In genomic region chr7:102451371-102452054, GRCh38 we compare ENCODE assay signal across 13 cellular contexts. TPM values are rescaled to one million over a fixed set of nuclear protein-coding genes. Genes with fewer than 3 reads are reported as not detected.
DNase-seq lines count a peak whose midpoint lies in the region; ATAC-seq and TF ChIP-seq lines count a peak whose summit lies in the region.
"Had no signal": no experiment of that assay in that cellular context is flagged by ENCODE, and none has a peak within 500 bp of the region (broad histone marks: within the 10 kb centered on the region; RNA-seq: fewer than 3 reads in every experiment).

No MANE protein-coding gene starts in this region.

- H3K36me3 ChIP-seq in endodermal cell (ENCODE audit: control insufficient read depth, insufficient read depth, low read length) (no peaks in the 10 kb centered on the region), neuronal stem cell (replicated peaks in 1 of 2; ENCODE audit: control insufficient read depth in 2 of 2, insufficient read depth in 2 of 2, low read length in 2 of 2) (peaks cover 12 to 36% of the 10 kb centered on the region in 2 donors)

- H3K4me1 Mint-ChIP-seq in endodermal cell = no peaks in the 10 kb centered on the region

- H2AK5ac ChIP-seq in neuronal stem cell (ENCODE audit: low read depth, low read length) = peak overlapping the region; percentile 28

- H2BK15ac ChIP-seq in neuronal stem cell (ENCODE audit: low read length) = no peak overlapping the region

- H3K4me3 ChIP-seq in endodermal cell (ENCODE audit: low read length) = no peak overlapping the region
- H3K4me3 ChIP-seq in neuronal stem cell (ENCODE audit: low read length in 2 of 2) = no peak overlapping the region
- H3K4me3 ChIP-seq: pancreas, suprapubic skin had no signal

- 74 to 89% methylated on average over 12 to 23 of the region's 23 CpGs for WGBS in endodermal cell (ENCODE audit: insufficient coverage in 1 of 2, insufficient read length in 1 of 2), 2 experiments
- WGBS in neuronal stem cell (ENCODE audit: extremely low coverage in 2 of 2, insufficient read length in 2 of 2, insufficient replicate concordance in 1 of 2), 2 donors = no CpG with 5 or more reads among the region's 23 CpGs

- TF ChIP-seq CTCF in endodermal cell (conservative IDR thresholded peaks at IDR 0.05) (peak; percentile 36), GM10266 (IDR thresholded peaks at IDR 0.05; ENCODE audit: control insufficient read depth, insufficient read depth, low read depth, missing control alignments) (no peak)

- H3K27me3 Mint-ChIP-seq in endodermal cell (ENCODE audit: insufficient read depth) = no peaks in the 10 kb centered on the region

- H3K27ac ChIP-seq in endodermal cell (ENCODE audit: low read depth, low read length) (peak overlapping the region; percentile 8), neuronal stem cell (replicated peaks; ENCODE audit: low read length) (peak overlapping the region; percentile 43)
- H3K27ac ChIP-seq: pancreas, suprapubic skin had no signal

- H3K18ac ChIP-seq in neuronal stem cell (ENCODE audit: low read length) = peak overlapping the region; percentile 76

- H3K4me1 ChIP-seq in endodermal cell (ENCODE audit: control insufficient read depth, insufficient read depth, low read length) (no peaks in the 10 kb centered on the region), neuronal stem cell (ENCODE audit: control insufficient read depth in 2 of 2, insufficient read depth in 1 of 2, low read depth in 1 of 2, low read length in 2 of 2) (peaks cover 5 to 7% of the 10 kb centered on the region in 2 donors)
- H3K4me1 ChIP-seq: pancreas had no signal

- H2BK12ac ChIP-seq in neuronal stem cell (ENCODE audit: low read length) = no peak overlapping the region

- H3K36me3 Mint-ChIP-seq in endodermal cell (ENCODE audit: low read depth) = peaks cover 6% of the 10 kb centered on the region

- H4K8ac ChIP-seq in neuronal stem cell (ENCODE audit: low read depth, low read length) = no peak overlapping the region

- H3K9me3 Mint-ChIP-seq in endodermal cell = no peaks in the 10 kb centered on the region

- no peaks in the 10 kb centered on the region for H3K27me3 ChIP-seq in endodermal cell (ENCODE audit: control insufficient read depth, insufficient read depth, low read length, poor library complexity, severe bottlenecking)
- no peaks in the 10 kb centered on the region for H3K27me3 ChIP-seq in neuronal stem cell (ENCODE audit: control insufficient read depth in 3 of 3, insufficient read depth in 3 of 3, low read depth in 1 of 3, low read length in 3 of 3)
- H3K27me3 ChIP-seq: pancreas, suprapubic skin had no signal

- no peaks in the 10 kb centered on the region for H3K79me1 ChIP-seq in neuronal stem cell (ENCODE audit: low read depth, low read length)

- peak; percentile 82 for DNase-seq in NCI-H748 (lab: John Stamatoyannopoulos, UW; ENCODE audit: unreplicated experiment)
- DNase-seq in endodermal cell = peak; percentile 77
- no peak for DNase-seq in neuronal stem cell (ENCODE audit: low spot score)
- no peak for DNase-seq in GM10266 (ENCODE audit: extremely low spot score)
- DNase-seq in NCI-H128 (lab: John Stamatoyannopoulos, UW; ENCODE audit: unreplicated experiment) = no peak
- DNase-seq: amygdala, NCI-H1048, pancreas, SW 1271 had no signal

- H4K91ac ChIP-seq in neuronal stem cell (ENCODE audit: low read depth, low read length, poor library complexity) = peak overlapping the region; percentile 19

- H3K4me2 ChIP-seq in neuronal stem cell (ENCODE audit: insufficient read depth, low read length, poor library complexity, severe bottlenecking) = peak overlapping the region; percentile 21

- no peak overlapping the region for H3K27ac Mint-ChIP-seq in endodermal cell

- TF ChIP-seq POLR2A in GM15510 (IDR thresholded peaks at IDR 0.05; ENCODE audit: borderline replicate concordance, extremely low read depth, insufficient read length) = peak; percentile 17

- ATAC-seq in HG03457 (IDR thresholded peaks at IDR 0.05; ENCODE audit: unreplicated experiment) = no peak
- ATAC-seq in HG03196 (IDR thresholded peaks at IDR 0.05; ENCODE audit: unreplicated experiment) = no peak

- no peak overlapping the region for H3K23ac ChIP-seq in neuronal stem cell (ENCODE audit: low read depth, low read length, poor library complexity)

- H3K4ac ChIP-seq in neuronal stem cell (ENCODE audit: low read length) = peak overlapping the region; percentile 2

- H3K9ac ChIP-seq in endodermal cell (ENCODE audit: extremely low read depth, low read length, poor library complexity, severe bottlenecking) (no peak overlapping the region), neuronal stem cell (ENCODE audit: low read depth, low read length, poor library complexity) (no peak overlapping the region)

- H3K4me3 Mint-ChIP-seq in endodermal cell = no peak overlapping the region

- no peaks in the 10 kb centered on the region for H3K9me3 ChIP-seq in endodermal cell (ENCODE audit: control insufficient read depth, low read length)
- no peaks in the 10 kb centered on the region for H3K9me3 ChIP-seq in neuronal stem cell (replicated peaks in 1 of 2; ENCODE audit: control insufficient read depth in 2 of 2, insufficient read depth in 1 of 2, low read depth in 1 of 2, low read length in 2 of 2)
- H3K9me3 ChIP-seq: pancreas, suprapubic skin had no signal

- no peak overlapping the region for H2BK120ac ChIP-seq in neuronal stem cell (ENCODE audit: low read depth, low read length)

- H2AFZ ChIP-seq in neuronal stem cell (ENCODE audit: low read length) = peak overlapping the region; percentile 28

- H3K14ac ChIP-seq in neuronal stem cell (ENCODE audit: low read length) = peak overlapping the region; percentile 63

- H2BK5ac ChIP-seq in neuronal stem cell (ENCODE audit: low read length) = peak overlapping the region; percentile 27

RNA-seq across cellular contexts. Expression of gene ALKBH4, which starts 13.2 kb away (rescaled TPM):
- total RNA-seq in endodermal cell = 10 to 100 TPM; 16.2 to 17.2 TPM
- 10.3 TPM for polyA plus RNA-seq in endodermal cell (2013, experiment 1 of 2)
- polyA plus RNA-seq in endodermal cell (2013, experiment 2 of 2) = 10.9 TPM
- polyA plus RNA-seq in neuronal stem cell (2013, experiment 1 of 2) = 13.2 TPM
- 13.2 TPM for polyA plus RNA-seq in neuronal stem cell (2013, experiment 2 of 2)

RNA-seq across cellular contexts. Expression of gene LRWD1, which starts 13.3 kb away (rescaled TPM):
- total RNA-seq in endodermal cell = 10 to 100 TPM; 30.9 to 43.5 TPM
- polyA plus RNA-seq in endodermal cell (2013, experiment 1 of 2) = 21.3 TPM
- 22.8 TPM for polyA plus RNA-seq in endodermal cell (2013, experiment 2 of 2)
- 11.0 TPM for polyA plus RNA-seq in neuronal stem cell (2013, experiment 1 of 2)
- polyA plus RNA-seq in neuronal stem cell (2013, experiment 2 of 2) = 11.6 TPM

RNA-seq across cellular contexts. Expression of gene ORAI2, which starts 18.1 kb away (rescaled TPM):
- total RNA-seq in endodermal cell = 10 to 100 TPM; 24.3 to 26.1 TPM
- polyA plus RNA-seq in endodermal cell (2013, experiment 1 of 2) = 27.6 TPM
- 28.1 TPM for polyA plus RNA-seq in endodermal cell (2013, experiment 2 of 2)
- polyA plus RNA-seq in neuronal stem cell (2013, experiment 1 of 2) = 31.9 TPM
- 32.2 TPM for polyA plus RNA-seq in neuronal stem cell (2013, experiment 2 of 2)

RNA-seq across cellular contexts. Expression of gene POLR2J, which starts 27.2 kb away (rescaled TPM):
- total RNA-seq in endodermal cell = 10 to 100 TPM; 48.6 to 59.0 TPM
- 81.5 TPM for polyA plus RNA-seq in endodermal cell (2013, experiment 1 of 2)
- 71.7 TPM for polyA plus RNA-seq in endodermal cell (2013, experiment 2 of 2)
- 136 TPM for polyA plus RNA-seq in neuronal stem cell (2013, experiment 1 of 2)
- polyA plus RNA-seq in neuronal stem cell (2013, experiment 2 of 2) = 136 TPM

RNA-seq across cellular contexts. Expression of gene PRKRIP1, which starts 55.4 kb away (rescaled TPM):
- 10 to 100 TPM; 30.3 to 35.0 TPM for total RNA-seq in endodermal cell
- 34.9 TPM for polyA plus RNA-seq in endodermal cell (2013, experiment 1 of 2)
- polyA plus RNA-seq in endodermal cell (2013, experiment 2 of 2) = 29.8 TPM
- 23.3 TPM for polyA plus RNA-seq in neuronal stem cell (2013, experiment 1 of 2)
- 21.4 TPM for polyA plus RNA-seq in neuronal stem cell (2013, experiment 2 of 2)

Comparison
In these comparisons a context has a peak if more than half of its experiments do, and no peak if none do; other contexts are left out.
1. DNase-seq: peak in NCI-H748 (single experiment) and endodermal cell (single experiment); none in neuronal stem cell (single experiment), GM10266 (single experiment) and NCI-H128 (single experiment).